Comparison of ENCODE assay signal across 8 cellular contexts in genomic region chr5:124661317-124662141, GRCh38.
DNase-seq lines count a peak whose midpoint lies in the region; ATAC-seq, FAIRE-seq and TF ChIP-seq lines count a peak whose summit lies in the region.

No MANE protein-coding gene starts in this region.

- peak; percentile 58 for DNase-seq in AG20443 (ENCODE audit: low spot score)
- DNase-seq in HTR-8/SVneo (ENCODE audit: insufficient read length, low spot score) = peak; percentile 45
- DNase-seq in RWPE1 (ENCODE audit: low spot score) = peak; percentile 68
- peak; percentile 80 for DNase-seq in fibroblast of the aortic adventitia (ENCODE audit: low read depth)
- peak in 4 of 6 donors; percentile 36 to 64 (median 50) for DNase-seq in pancreas
- DNase-seq in activated CD4-positive, alpha-beta T cell treated with anti-CD3 and anti-CD28 coated beads for 48 hours = no peak
- no peak for DNase-seq in DMS114 treated with DMSO at 0.1 percent for 48 hours (lab: John Stamatoyannopoulos, UW; ENCODE audit: unreplicated experiment)
- no peak for DNase-seq in activated effector memory CD4-positive, alpha-beta T cell treated with Interleukin-2 at 50 U/mL for 16 hours

- POLR2A ChIA-PET in RWPE1 (lab: Yijun Ruan, JAX; ENCODE audit: low non-redundant PET) = no interaction called here

- FAIRE-seq in HTR-8/SVneo (lab: Jason Lieb, UNC) (no peak), pancreas (lab: Jason Lieb, UNC) (no peak)

- peaks cover 55 to 76% (median 62%) of the 10 kb centered on the region in 3 donors for H3K4me1 ChIP-seq in pancreas

- H3K9me3 ChIP-seq in pancreas = no peaks in the 10 kb centered on the region

- H3K27ac ChIP-seq in RWPE1 (peak overlapping the region; percentile 33; the same call in 1 of the 2 replicates), pancreas (peak overlapping the region; percentile 41 to 85 (median 72))

- CTCF ChIA-PET in RWPE1 (lab: Yijun Ruan, JAX) = interaction anchor here (0.6 to 0.8 kb wide), 2 partner anchors 61 to 247 kb away, joined by 3 to 4 read pairs; no protein-coding TSS in a partner anchor

- no peaks in the 10 kb centered on the region for H3K36me3 ChIP-seq in pancreas

- no peaks in the 10 kb centered on the region for H3K27me3 ChIP-seq in pancreas

- WGBS in pancreas, 2 donors = 12 to 14% methylated on average over 7 of the region's 7 CpGs

- TF ChIP-seq CTCF in RWPE1 (conservative IDR thresholded peaks at IDR 0.05; ENCODE audit: low read depth) (no peak), fibroblast of the aortic adventitia (IDR thresholded peaks at IDR 0.05; ENCODE audit: insufficient read depth, low read length) (no peak), pancreas (IDR thresholded peaks at IDR 0.05) (no peak)

- peak; percentile 83 to 92 (median 86) for ATAC-seq in pancreas

- intact Hi-C loops in pancreas (cut with DNase I) = loop anchor here in 1 of 3 donors (10.0 kb wide), 1 partner anchor 73 kb away; no protein-coding TSS in a partner anchor

- no peak overlapping the region for H3K4me3 ChIP-seq in fibroblast of the aortic adventitia (ENCODE audit: low read depth, low read length)
- H3K4me3 ChIP-seq in pancreas = peak overlapping the region in 1 of 4 donors; percentile 3

Comparison
In these comparisons a context has a peak if more than half of its experiments do, and no peak if none do; other contexts are left out.
1. DNase-seq: peak in AG20443 (single experiment), HTR-8/SVneo (single experiment), RWPE1 (single experiment), fibroblast of the aortic adventitia (single experiment) and pancreas (4 of 6); none in activated CD4-positive, alpha-beta T cell treated with anti-CD3 and anti-CD28 coated beads for 48 hours (single experiment), DMS114 treated with DMSO at 0.1 percent for 48 hours (single experiment) and activated effector memory CD4-positive, alpha-beta T cell treated with Interleukin-2 at 50 U/mL for 16 hours (single experiment).